ENCODE assay signal across 8 cellular contexts in genomic region chr9:72280913-72281500, GRCh38.
A peak's percentile ranks its signal among the peaks of the same experiment; 100 is the strongest.
DNase-seq lines count a peak whose midpoint lies in the region; ATAC-seq, FAIRE-seq and TF ChIP-seq lines count a peak whose summit lies in the region.

No MANE protein-coding gene starts in this region.

- no peak overlapping the region for H3K27ac ChIP-seq in SK-N-MC
- no peak overlapping the region for H3K27ac ChIP-seq in trophoblast cell (ENCODE audit: low read depth, low read length)
- no peak overlapping the region for H3K27ac ChIP-seq in upper lobe of right lung

- no peaks in the 10 kb centered on the region for H3K79me2 ChIP-seq in trophoblast cell (ENCODE audit: control insufficient read depth, insufficient read depth, low read length, poor library complexity)

- ATAC-seq in GM21737 (IDR thresholded peaks at IDR 0.05; ENCODE audit: unreplicated experiment) (peak; percentile 73), upper lobe of right lung (peak; percentile 97)

- no peak overlapping the region for H4K12ac ChIP-seq in trophoblast cell (ENCODE audit: low read depth, low read length)

- H3K4ac ChIP-seq in trophoblast cell (ENCODE audit: low read depth, low read length): no peak overlapping the region

- H2BK12ac ChIP-seq in trophoblast cell (ENCODE audit: low read length): no peak overlapping the region

- H2BK5ac ChIP-seq in trophoblast cell (ENCODE audit: low read depth, low read length, poor library complexity): no peak overlapping the region

- H4K8ac ChIP-seq in trophoblast cell (ENCODE audit: low read depth, low read length): no peak overlapping the region

- H3K36me3 Mint-ChIP-seq in glutamatergic neuron (ENCODE audit: unreplicated experiment): no peaks in the 10 kb centered on the region

- H3K4me3 Mint-ChIP-seq in glutamatergic neuron (ENCODE audit: unreplicated experiment): no peak overlapping the region

- no CpG with 5 or more reads among the region's 11 CpGs for WGBS in trophoblast cell (ENCODE audit: extremely low coverage, insufficient coverage, insufficient read length)

- no peak overlapping the region for H3K14ac ChIP-seq in trophoblast cell (ENCODE audit: low read length)

- peak; percentile 25 for FAIRE-seq in G401.6 (lab: Jason Lieb, UNC)

- H3K9me3 Mint-ChIP-seq in glutamatergic neuron (ENCODE audit: unreplicated experiment): peaks cover 3% of the 10 kb centered on the region

- H4K91ac ChIP-seq in trophoblast cell (ENCODE audit: low read depth, low read length): no peak overlapping the region

- H3K27me3 ChIP-seq in trophoblast cell (ENCODE audit: insufficient read depth, low read length) (no peaks in the 10 kb centered on the region), upper lobe of right lung (no peaks in the 10 kb centered on the region)

- peak; percentile 77 to 88 for DNase-seq in Kasumi-1 (lab: John Stamatoyannopoulos, UW)
- DNase-seq in SK-N-MC (ENCODE audit: low read depth, low spot score): peak; percentile 44
- DNase-seq in activated naive CD4-positive, alpha-beta T cell treated with Interleukin-2 at 50 U/mL for 16 hours: peak; percentile 72
- DNase-seq in glutamatergic neuron: peak; percentile 77
- peak; percentile 54 to 77 for DNase-seq in trophoblast cell
- DNase-seq in upper lobe of right lung: peak; percentile 78

- peaks cover 1% of the 10 kb centered on the region for H3K27me3 Mint-ChIP-seq in glutamatergic neuron (ENCODE audit: unreplicated experiment)

- H3K4me3 ChIP-seq in SK-N-MC: no peak overlapping the region
- H3K4me3 ChIP-seq in trophoblast cell (ENCODE audit: low read depth, low read length): no peak overlapping the region
- H3K4me3 ChIP-seq in upper lobe of right lung: no peak overlapping the region

- H3K4me2 ChIP-seq in trophoblast cell (ENCODE audit: low read length): no peak overlapping the region

- intact Hi-C loops in upper lobe of right lung (cut with DNase I): no loop called here

- no peak overlapping the region for H2BK120ac ChIP-seq in trophoblast cell (ENCODE audit: insufficient read depth, low read length, poor library complexity)

- H3K9me3 ChIP-seq in SK-N-MC (ENCODE audit: low read depth, low read length) (no peaks in the 10 kb centered on the region), trophoblast cell (ENCODE audit: insufficient read depth, low read depth, low read length) (no peaks in the 10 kb centered on the region), upper lobe of right lung (no peaks in the 10 kb centered on the region)

- no peak overlapping the region for H3K27ac Mint-ChIP-seq in glutamatergic neuron (ENCODE audit: unreplicated experiment)

- H3K36me3 ChIP-seq in SK-N-MC (ENCODE audit: insufficient read depth, low read length) (no peaks in the 10 kb centered on the region), trophoblast cell (ENCODE audit: control insufficient read depth in 1 of 2, insufficient read depth in 2 of 2, low read length in 2 of 2) (no peaks in the 10 kb centered on the region), upper lobe of right lung (no peaks in the 10 kb centered on the region)

- H3K23ac ChIP-seq in trophoblast cell (ENCODE audit: low read length): no peak overlapping the region

- no peaks in the 10 kb centered on the region for H3K79me1 ChIP-seq in trophoblast cell (ENCODE audit: low read length)

- H2AFZ ChIP-seq in trophoblast cell (ENCODE audit: insufficient read depth, low read length, poor library complexity): no peak overlapping the region

- H3K4me1 ChIP-seq in trophoblast cell (ENCODE audit: control insufficient read depth in 1 of 2, insufficient read depth in 2 of 2, low read length in 2 of 2) (no peaks in the 10 kb centered on the region), upper lobe of right lung (no peaks in the 10 kb centered on the region)

- no peak overlapping the region for H3K18ac ChIP-seq in trophoblast cell (ENCODE audit: low read length)

- H3K9ac ChIP-seq in SK-N-MC (ENCODE audit: insufficient read length) (no peak overlapping the region), trophoblast cell (ENCODE audit: low read length) (no peak overlapping the region)

- TF ChIP-seq CTCF in glutamatergic neuron (IDR thresholded peaks at IDR 0.05; ENCODE audit: partially characterized antibody, unreplicated experiment) (peak; percentile 87), upper lobe of right lung (IDR thresholded peaks at IDR 0.05) (peak; percentile 90)

- no peaks in the 10 kb centered on the region for H3K4me1 Mint-ChIP-seq in glutamatergic neuron (ENCODE audit: low read depth, unreplicated experiment)

- no peak overlapping the region for H2AK5ac ChIP-seq in trophoblast cell (ENCODE audit: low read length)
